ENCODE assay signal across 2 cellular contexts in the genomic region with DNA sequence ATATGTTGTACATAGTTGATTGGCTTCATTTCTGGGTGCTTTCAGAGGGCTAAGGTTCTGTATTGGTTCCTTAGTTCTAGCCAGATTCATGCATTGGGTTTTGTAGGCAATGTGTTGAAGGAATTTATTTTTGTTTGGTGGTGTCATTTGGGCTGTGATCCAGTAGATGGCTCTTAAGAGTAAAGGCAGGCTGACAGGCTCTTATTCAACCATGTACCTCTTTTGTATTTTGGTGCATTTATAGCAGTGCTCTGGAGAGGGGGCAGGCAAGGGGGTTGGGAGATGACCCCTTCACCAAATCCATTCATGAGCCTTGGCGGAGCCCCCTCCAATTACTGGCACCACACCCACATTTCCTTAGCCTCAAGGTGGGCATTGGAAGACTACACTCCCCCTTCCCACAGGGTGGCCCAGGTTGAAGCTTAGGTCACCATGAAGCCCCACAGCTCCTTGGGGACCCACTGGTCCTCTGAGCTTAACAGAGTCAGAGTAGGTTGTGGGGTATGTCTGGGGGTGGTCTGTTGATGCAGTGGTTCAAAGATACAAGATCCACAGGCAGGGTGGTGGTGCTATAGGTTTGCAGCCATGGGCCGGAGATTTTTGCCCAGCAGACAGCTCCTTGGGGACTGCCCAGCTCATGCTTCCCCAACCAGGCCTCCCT.
TF ChIP-seq lines count a peak whose summit lies in the region.

No MANE protein-coding gene starts in this region.

TF ChIP-seq in H1, 55 proteins besides CTCF, POLR2A, EP300 and RAD21 (continued from another document):
- no peak for TF ChIP-seq CTBP2 (IDR thresholded peaks at IDR 0.05; ENCODE audit: borderline replicate concordance, insufficient read depth, insufficient read length, low read length)
- TF ChIP-seq CEBPB (IDR thresholded peaks at IDR 0.05; ENCODE audit: low read depth, low read length) = no peak
- no peak for TF ChIP-seq POLR2AphosphoS5 (IDR thresholded peaks at IDR 0.05; ENCODE audit: low read depth, low read length)
- TF ChIP-seq JUN (IDR thresholded peaks at IDR 0.05; ENCODE audit: low read depth, low read length) = no peak
- TF ChIP-seq NANOG (IDR thresholded peaks at IDR 0.05; ENCODE audit: insufficient read depth, low read depth, low read length, poor library complexity, severe bottlenecking) = no peak

TF ChIP-seq in HEK293T, 16 proteins besides CTCF, POLR2A, EP300 and RAD21 (continued from another document):
- TF ChIP-seq, protein P1, sequence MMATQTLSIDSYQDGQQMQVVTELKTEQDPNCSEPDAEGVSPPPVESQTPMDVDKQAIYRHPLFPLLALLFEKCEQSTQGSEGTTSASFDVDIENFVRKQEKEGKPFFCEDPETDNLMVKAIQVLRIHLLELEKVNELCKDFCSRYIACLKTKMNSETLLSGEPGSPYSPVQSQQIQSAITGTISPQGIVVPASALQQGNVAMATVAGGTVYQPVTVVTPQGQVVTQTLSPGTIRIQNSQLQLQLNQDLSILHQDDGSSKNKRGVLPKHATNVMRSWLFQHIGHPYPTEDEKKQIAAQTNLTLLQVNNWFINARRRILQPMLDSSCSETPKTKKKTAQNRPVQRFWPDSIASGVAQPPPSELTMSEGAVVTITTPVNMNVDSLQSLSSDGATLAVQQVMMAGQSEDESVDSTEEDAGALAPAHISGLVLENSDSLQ (IDR thresholded peaks at IDR 0.05) = no peak
- TF ChIP-seq FOXA1 (IDR thresholded peaks at IDR 0.05) (no peak), SUZ12 (IDR thresholded peaks at IDR 0.05) (no peak)
TF ChIP-seq in HEK293T: peak in this region for 0.
